Comparison of ENCODE assay signal across 9 cellular contexts in genomic region chr1:160161965-160162705, GRCh38. TPM values are rescaled to one million over a fixed set of nuclear protein-coding genes. Genes with fewer than 3 reads are reported as not detected.
DNase-seq lines count a peak whose midpoint lies in the region; ATAC-seq and TF ChIP-seq lines count a peak whose summit lies in the region.
"Had no signal": no experiment of that assay in that cellular context is flagged by ENCODE, and none has a peak within 500 bp of the region (broad histone marks: within the 10 kb centered on the region; RNA-seq: fewer than 3 reads in every experiment).

No MANE protein-coding gene starts in this region.

- H4K91ac ChIP-seq in neuronal stem cell (ENCODE audit: low read depth, low read length, poor library complexity), result no peak overlapping the region

- H4K8ac ChIP-seq in neuronal stem cell (ENCODE audit: low read depth, low read length), result no peak overlapping the region

- H3K27me3 ChIP-seq in neuronal stem cell (ENCODE audit: control insufficient read depth in 3 of 3, insufficient read depth in 3 of 3, low read depth in 1 of 3, low read length in 3 of 3), result no peaks in the 10 kb centered on the region

- peak; percentile 41 for DNase-seq in GM10248 (ENCODE audit: extremely low spot score)
- peak; percentile 50 for DNase-seq in NAMALWA (ENCODE audit: low spot score)
- peak; percentile 15 for DNase-seq in epithelial cell of esophagus (ENCODE audit: low read depth)
- DNase-seq in neuronal stem cell (ENCODE audit: low spot score), result peak; percentile 29
- DNase-seq in T1000 (lab: John Stamatoyannopoulos, UW), result no peak
- DNase-seq in NCI-H1930 (lab: John Stamatoyannopoulos, UW), result no peak
- DNase-seq: activated CD4-positive, alpha-beta T cell treated with anti-CD3 and anti-CD28 coated beads, Interleukin-2, amount 50 U/mL, for 48 hours had no signal

- peaks cover 0 to 7% of the 10 kb centered on the region in 2 donors for H3K9me3 ChIP-seq in neuronal stem cell (replicated peaks in 1 of 2; ENCODE audit: control insufficient read depth in 2 of 2, insufficient read depth in 1 of 2, low read depth in 1 of 2, low read length in 2 of 2)

- H3K23ac ChIP-seq in neuronal stem cell (ENCODE audit: low read depth, low read length, poor library complexity), result no peak overlapping the region

- no peak overlapping the region for H3K4ac ChIP-seq in neuronal stem cell (ENCODE audit: low read length)

- POLR2A ChIA-PET in GM10248 (lab: Yijun Ruan, JAX), result no interaction called here

- peak; percentile 46 for TF ChIP-seq CTCF in GM10248 (IDR thresholded peaks at IDR 0.05; ENCODE audit: control extremely low read depth, extremely low read depth, low read depth, missing control alignments)
- TF ChIP-seq CTCF in epithelial cell of esophagus (IDR thresholded peaks at IDR 0.05; ENCODE audit: insufficient read depth, low read depth, low read length, missing control alignments), result peak; percentile 28

- no peak overlapping the region for H3K14ac ChIP-seq in neuronal stem cell (ENCODE audit: low read length)

- no peak overlapping the region for H3K9ac ChIP-seq in neuronal stem cell (ENCODE audit: low read depth, low read length, poor library complexity)

- no peak overlapping the region for H2BK5ac ChIP-seq in neuronal stem cell (ENCODE audit: low read length)

- CTCF ChIA-PET in GM10248 (lab: Yijun Ruan, JAX), result interaction anchor here (0.7 to 4.3 kb wide), 17 partner anchors 15 to 364 kb away, joined by 3 to 17 read pairs (median 4); partner anchors contain the start of gene CASQ1

- no peak overlapping the region for H3K27ac ChIP-seq in neuronal stem cell (replicated peaks; ENCODE audit: low read length)

- H3K4me1 ChIP-seq in neuronal stem cell (ENCODE audit: control insufficient read depth in 2 of 2, insufficient read depth in 1 of 2, low read depth in 1 of 2, low read length in 2 of 2), result peaks cover 0 to 3% of the 10 kb centered on the region in 2 donors

- no peak overlapping the region for H3K18ac ChIP-seq in neuronal stem cell (ENCODE audit: low read length)

- no peak overlapping the region for H3K4me2 ChIP-seq in neuronal stem cell (ENCODE audit: insufficient read depth, low read length, poor library complexity, severe bottlenecking)

- no peaks in the 10 kb centered on the region for H3K36me3 ChIP-seq in neuronal stem cell (replicated peaks in 1 of 2; ENCODE audit: control insufficient read depth in 2 of 2, insufficient read depth in 2 of 2, low read length in 2 of 2)

- H2AFZ ChIP-seq in neuronal stem cell (ENCODE audit: low read length), result no peak overlapping the region

- ATAC-seq in GM21717 (IDR thresholded peaks at IDR 0.05; ENCODE audit: unreplicated experiment) (no peak), HG03439 (IDR thresholded peaks at IDR 0.05; ENCODE audit: unreplicated experiment) (no peak)

- no peak overlapping the region for H2BK120ac ChIP-seq in neuronal stem cell (ENCODE audit: low read depth, low read length)

- no peak overlapping the region for H2AK5ac ChIP-seq in neuronal stem cell (ENCODE audit: low read depth, low read length)

- H2BK15ac ChIP-seq in neuronal stem cell (ENCODE audit: low read length), result no peak overlapping the region

- no peaks in the 10 kb centered on the region for H3K79me1 ChIP-seq in neuronal stem cell (ENCODE audit: low read depth, low read length)

- WGBS in neuronal stem cell (ENCODE audit: extremely low coverage in 2 of 2, insufficient read length in 2 of 2, insufficient replicate concordance in 1 of 2), 2 donors, result no CpG with 5 or more reads among the region's 6 CpGs

- no peak overlapping the region for H2BK12ac ChIP-seq in neuronal stem cell (ENCODE audit: low read length)

- no peak overlapping the region for H3K4me3 ChIP-seq in epithelial cell of esophagus (ENCODE audit: low read length)
- H3K4me3 ChIP-seq in neuronal stem cell (ENCODE audit: low read length in 2 of 2), result no peak overlapping the region

RNA-seq across cellular contexts. Expression of gene ATP1A4, which starts 10.7 kb away (rescaled TPM):
- 0.77 TPM for polyA plus RNA-seq in neuronal stem cell (2013, experiment 1 of 2)
- 0.72 TPM for polyA plus RNA-seq in neuronal stem cell (2013, experiment 2 of 2)

RNA-seq across cellular contexts. Expression of gene CASQ1, which starts 28.2 kb away (rescaled TPM):
- polyA plus RNA-seq in neuronal stem cell (2013, experiment 1 of 2), result 0.47 TPM
- polyA plus RNA-seq in neuronal stem cell (2013, experiment 2 of 2), result 0.58 TPM

RNA-seq across cellular contexts. Expression of gene PEA15, which starts 43.0 kb away (rescaled TPM):
- polyA plus RNA-seq in neuronal stem cell (2013, experiment 1 of 2), result 162 TPM
- polyA plus RNA-seq in neuronal stem cell (2013, experiment 2 of 2), result 156 TPM

RNA-seq across cellular contexts. Expression of gene ATP1A2, which starts 46.6 kb away (rescaled TPM):
- 56.5 TPM for polyA plus RNA-seq in neuronal stem cell (2013, experiment 1 of 2)
- 57.9 TPM for polyA plus RNA-seq in neuronal stem cell (2013, experiment 2 of 2)

Comparison
In these comparisons a context has a peak if more than half of its experiments do, and no peak if none do; other contexts are left out.
1. DNase-seq: peak in GM10248 (single experiment), NAMALWA (single experiment), epithelial cell of esophagus (single experiment) and neuronal stem cell (single experiment); none in T1000 (single experiment) and NCI-H1930 (0 of 2).